10 cellular contexts compared by ENCODE assay signal in genomic region chr18:2959341-2959740, GRCh38. TPM values are rescaled to one million over a fixed set of nuclear protein-coding genes. Genes with fewer than 3 reads are reported as not detected.
DNase-seq lines count a peak whose midpoint lies in the region; ATAC-seq and TF ChIP-seq lines count a peak whose summit lies in the region.
"Had no signal": no experiment of that assay in that cellular context is flagged by ENCODE, and none has a peak within 500 bp of the region (broad histone marks: within the 10 kb centered on the region; RNA-seq: fewer than 3 reads in every experiment).

No MANE protein-coding gene starts in this region.

- H3K23me2 ChIP-seq in H9 (ENCODE audit: insufficient read length, low read depth, low read length, poor library complexity, severe bottlenecking), result no peaks in the 10 kb centered on the region

- H3K4me3 Mint-ChIP-seq in activated CD4-positive, alpha-beta T cell treated with anti-CD3 and anti-CD28 coated beads, Interleukin-2, amount 10 ng/mL, durations not matched to agents 7 days and 5 days, result peak overlapping the region; percentile 69
- H3K4me3 Mint-ChIP-seq in T-helper 17 cell (peak overlapping the region; percentile 82), H9 (no peak overlapping the region)

- peaks cover 67% of the 10 kb centered on the region for H3K36me3 Mint-ChIP-seq in activated CD4-positive, alpha-beta T cell treated with anti-CD3 and anti-CD28 coated beads, Interleukin-2, amount 10 ng/mL, durations not matched to agents 7 days and 5 days (ENCODE audit: low read depth)
- H3K36me3 Mint-ChIP-seq in T-helper 17 cell (ENCODE audit: low read depth), result peaks cover 2% of the 10 kb centered on the region
- H3K36me3 Mint-ChIP-seq in H9 (ENCODE audit: insufficient read depth in 1 of 3, low read depth in 3 of 3), result peaks cover 10 to 27% (median 11%) of the 10 kb centered on the region in 3 experiments

- DNase-seq in activated CD4-positive, alpha-beta T cell treated with anti-CD3 and anti-CD28 coated beads, Interleukin-2, amount 10 ng/mL, durations not matched to agents 7 days and 5 days, result no peak
- DNase-seq in activated CD4-positive, alpha-beta T cell treated with anti-CD3 and anti-CD28 coated beads for 1 hour, result no peak
- DNase-seq in T-helper 17 cell (no peak), right atrium auricular region (ENCODE audit: low spot score) (no peak), H9 (no peak), H4 (ENCODE audit: low spot score) (no peak)
- DNase-seq: amniotic stem cell, NCI-H146 had no signal

- POLR2A ChIA-PET in activated CD4-positive, alpha-beta T cell treated with anti-CD3 and anti-CD28 coated beads, Interleukin-2, amount 10 ng/mL, durations not matched to agents 7 days and 5 days (lab: Charles Lee), result interaction anchor here (0.6 to 0.8 kb wide), 2 partner anchors 103 to 290 kb away, joined by 3 to 4 read pairs; no protein-coding TSS in a partner anchor

- no peak overlapping the region for H2BK120ac ChIP-seq in H9 (ENCODE audit: low read depth, low read length, poor library complexity, severe bottlenecking)

- no peaks in the 10 kb centered on the region for H3K79me1 ChIP-seq in H9 (ENCODE audit: insufficient read depth, low read depth, low read length, poor library complexity, severe bottlenecking)

- H4K8ac ChIP-seq in H9 (replicated peaks; ENCODE audit: insufficient read length, low read depth, low read length), result no peak overlapping the region

- H2AK5ac ChIP-seq in H9 (ENCODE audit: insufficient read length, low read length), result no peak overlapping the region

- no peak overlapping the region for H3T11ph ChIP-seq in H9 (ENCODE audit: low read length)

- H3K56ac ChIP-seq in H9 (ENCODE audit: insufficient read length, low read depth, low read length), result no peak overlapping the region

- H3K36me3 ChIP-seq in right atrium auricular region (peaks cover under 1% of the 10 kb centered on the region), subcutaneous abdominal adipose tissue (ENCODE audit: control insufficient read depth in 5 of 5, insufficient read depth in 5 of 5, low read length in 5 of 5) (peaks cover 0 to 7% (median 1%) of the 10 kb centered on the region in 5 donors)

- no peaks in the 10 kb centered on the region for H3K27me3 Mint-ChIP-seq in activated CD4-positive, alpha-beta T cell treated with anti-CD3 and anti-CD28 coated beads, Interleukin-2, amount 10 ng/mL, durations not matched to agents 7 days and 5 days
- no peaks in the 10 kb centered on the region for H3K27me3 Mint-ChIP-seq in T-helper 17 cell
- no peaks in the 10 kb centered on the region for H3K27me3 Mint-ChIP-seq in H9 (ENCODE audit: low read depth)

- peak overlapping the region; percentile 97 for H3K27ac Mint-ChIP-seq in activated CD4-positive, alpha-beta T cell treated with anti-CD3 and anti-CD28 coated beads, Interleukin-2, amount 10 ng/mL, durations not matched to agents 7 days and 5 days
- H3K27ac Mint-ChIP-seq in T-helper 17 cell (peak overlapping the region; percentile 99), H9 (peak overlapping the region in 1 of 3 experiments; percentile 8; a peak in 1 of 7 replicates)

- no peaks in the 10 kb centered on the region for H3K79me2 ChIP-seq in H9 (ENCODE audit: insufficient read depth, low read length)

- H3K9me3 Mint-ChIP-seq in activated CD4-positive, alpha-beta T cell treated with anti-CD3 and anti-CD28 coated beads, Interleukin-2, amount 10 ng/mL, durations not matched to agents 7 days and 5 days, result no peaks in the 10 kb centered on the region
- H3K9me3 Mint-ChIP-seq in H9, result no peaks in the 10 kb centered on the region

- no peak overlapping the region for H4K5ac ChIP-seq in H9 (ENCODE audit: insufficient read length, low read depth, low read length)

- H3K14ac ChIP-seq in H9 (ENCODE audit: insufficient read depth, low read length), result no peak overlapping the region

- no peak overlapping the region for H2BK15ac ChIP-seq in H9 (ENCODE audit: low read depth, low read length)

- TF ChIP-seq CTCF in right atrium auricular region (IDR thresholded peaks at IDR 0.05) (no peak), H9 (conservative IDR thresholded peaks at IDR 0.05) (no peak)

- ATAC-seq in T-helper 17 cell (no peak), GM21423 (IDR thresholded peaks at IDR 0.05; ENCODE audit: unreplicated experiment) (no peak)

- CTCF ChIA-PET in activated CD4-positive, alpha-beta T cell treated with anti-CD3 and anti-CD28 coated beads, Interleukin-2, amount 10 ng/mL, durations not matched to agents 7 days and 5 days (lab: Charles Lee), result interaction anchor here (1.7 to 1.9 kb wide), 2 partner anchors 9 to 38 kb away, joined by 3 to 4 read pairs; no protein-coding TSS in a partner anchor

- no peak overlapping the region for H2AFZ ChIP-seq in H9 (ENCODE audit: low read length)

- H3K9ac ChIP-seq in subcutaneous abdominal adipose tissue (ENCODE audit: low read length in 5 of 5), result peak overlapping the region in 1 of 5 donors; percentile 82
- no peak overlapping the region for H3K9ac ChIP-seq in H9 (ENCODE audit: extremely low read depth, insufficient read length, low read length)

- H2BK20ac ChIP-seq in H9 (ENCODE audit: low read depth, low read length, poor library complexity, severe bottlenecking), result no peak overlapping the region

- no peak overlapping the region for H3K4me2 ChIP-seq in H9 (ENCODE audit: insufficient read depth, insufficient read length, low read length)

- no peak overlapping the region for H4K91ac ChIP-seq in H9 (ENCODE audit: insufficient read length, low read depth, low read length)

- no peak overlapping the region for H3K23ac ChIP-seq in H9 (ENCODE audit: insufficient read length, low read depth, low read length)

- no peak overlapping the region for H3K4me3 ChIP-seq in right atrium auricular region
- H3K4me3 ChIP-seq in subcutaneous abdominal adipose tissue (ENCODE audit: low read depth in 1 of 5, low read length in 5 of 5), result no peak overlapping the region

- peak overlapping the region; percentile 57 to 66 for H3K27ac ChIP-seq in right atrium auricular region
- H3K27ac ChIP-seq in subcutaneous abdominal adipose tissue (ENCODE audit: low read depth, low read length), result peak overlapping the region; percentile 87
- no peak overlapping the region for H3K27ac ChIP-seq in H9 (ENCODE audit: insufficient read length, low read depth, low read length)

- no peak overlapping the region for H3K4ac ChIP-seq in H9 (ENCODE audit: low read depth, low read length)

- no peak overlapping the region for H2BK12ac ChIP-seq in H9 (ENCODE audit: insufficient read length, low read depth, low read length)

- peaks cover 89% of the 10 kb centered on the region for H3K4me1 Mint-ChIP-seq in activated CD4-positive, alpha-beta T cell treated with anti-CD3 and anti-CD28 coated beads, Interleukin-2, amount 10 ng/mL, durations not matched to agents 7 days and 5 days
- H3K4me1 Mint-ChIP-seq in T-helper 17 cell (peaks cover 61% of the 10 kb centered on the region), H9 (0 out of 4 replicates have a peak, but pooled peaks cover 0 to 2% of the 10 kb centered on the region in 2 experiments)

- H3K9me3 ChIP-seq in T-helper 17 cell (ENCODE audit: control insufficient read depth, low read length, poor library complexity, severe bottlenecking), result no peaks in the 10 kb centered on the region
- H3K9me3 ChIP-seq in right atrium auricular region, result no peaks in the 10 kb centered on the region
- H3K9me3 ChIP-seq in subcutaneous abdominal adipose tissue (ENCODE audit: control insufficient read depth in 5 of 5, low read length in 5 of 5), result no peaks in the 10 kb centered on the region
- no peaks in the 10 kb centered on the region for H3K9me3 ChIP-seq in H9 (ENCODE audit: control insufficient read depth, low read depth, low read length)

- H3K4me1 ChIP-seq in right atrium auricular region (peaks cover 0 to 38% of the 10 kb centered on the region in 2 donors), subcutaneous abdominal adipose tissue (ENCODE audit: control insufficient read depth in 5 of 5, insufficient read depth in 5 of 5, low read length in 5 of 5) (peaks cover 15 to 53% (median 40%) of the 10 kb centered on the region in 5 donors), H9 (ENCODE audit: insufficient read depth, low read length) (no peaks in the 10 kb centered on the region)

- no peak overlapping the region for H2BK5ac ChIP-seq in H9 (ENCODE audit: insufficient read length, low read length)

- no CpG with 5 or more reads among the region's 2 CpGs for WGBS in H9 (ENCODE audit: extremely low coverage, insufficient read length, low lambda C conversion rate)

- no peaks in the 10 kb centered on the region for H4K20me1 ChIP-seq in H9 (ENCODE audit: control insufficient read depth, insufficient read depth, insufficient read length)

- H3K18ac ChIP-seq in H9 (ENCODE audit: insufficient read length, low read depth, low read length), result no peak overlapping the region

- H3K27me3 ChIP-seq in right atrium auricular region (no peaks in the 10 kb centered on the region), subcutaneous abdominal adipose tissue (ENCODE audit: control insufficient read depth in 5 of 5, insufficient read depth in 4 of 5, low read length in 5 of 5) (no peaks in the 10 kb centered on the region), H9 (ENCODE audit: insufficient read depth, low read length) (no peaks in the 10 kb centered on the region)

RNA-seq across cellular contexts. Expression of gene LPIN2, which starts 53.6 kb away (rescaled TPM):
- total RNA-seq in activated CD4-positive, alpha-beta T cell treated with anti-CD3 and anti-CD28 coated beads, Interleukin-2, amount 10 ng/mL, durations not matched to agents 7 days and 5 days, result 100 to 1,000 TPM in 1 of 2 experiments, 10 to 100 TPM in 1; 99.6 to 106 TPM
- total RNA-seq in T-helper 17 cell (10 to 100 TPM; 75.8 to 84.8 TPM), right atrium auricular region (10 to 100 TPM; 15.5 to 19.0 TPM), H9 (2021) (9.2 and 9.9 TPM in 2 replicates)
- 17.1 and 21.6 TPM in 2 replicates for total RNA-seq in H4 (2014; rRNA removed; shearing (Covaris generic))

Comparison
In these comparisons a context has a peak if more than half of its experiments do, and no peak if none do; other contexts are left out.
1. H3K4me3 Mint-ChIP-seq: peak in activated CD4-positive, alpha-beta T cell treated with anti-CD3 and anti-CD28 coated beads, Interleukin-2, amount 10 ng/mL, durations not matched to agents 7 days and 5 days (single experiment) and T-helper 17 cell (single experiment); none in H9 (0 of 2).